Comparison of ENCODE assay signal across 2 cellular contexts in the genomic region with DNA sequence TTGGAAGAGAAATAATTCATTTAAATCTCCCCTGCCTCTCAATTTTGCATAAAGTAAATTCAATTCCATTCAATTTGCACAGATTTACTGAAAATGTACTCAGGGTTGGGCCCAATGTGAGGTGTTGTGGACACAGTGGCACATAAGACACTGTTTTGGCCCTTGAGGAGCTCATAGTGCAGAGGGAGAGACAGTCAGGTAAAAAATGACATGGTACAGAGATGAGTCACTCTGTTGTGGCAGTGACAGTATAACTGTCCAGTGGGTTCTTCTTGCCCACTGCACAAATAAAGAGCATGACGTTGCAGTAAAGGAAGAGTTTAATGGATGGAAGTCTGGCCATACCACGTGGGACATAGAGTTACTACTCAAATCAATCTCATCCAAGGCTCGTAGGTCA.
TF ChIP-seq lines count a peak whose summit lies in the region.

No MANE protein-coding gene starts in this region.

TF ChIP-seq in HepG2, 621 proteins besides CTCF, POLR2A, EP300 and RAD21 (continued from another document):
- TF ChIP-seq, protein P1, sequence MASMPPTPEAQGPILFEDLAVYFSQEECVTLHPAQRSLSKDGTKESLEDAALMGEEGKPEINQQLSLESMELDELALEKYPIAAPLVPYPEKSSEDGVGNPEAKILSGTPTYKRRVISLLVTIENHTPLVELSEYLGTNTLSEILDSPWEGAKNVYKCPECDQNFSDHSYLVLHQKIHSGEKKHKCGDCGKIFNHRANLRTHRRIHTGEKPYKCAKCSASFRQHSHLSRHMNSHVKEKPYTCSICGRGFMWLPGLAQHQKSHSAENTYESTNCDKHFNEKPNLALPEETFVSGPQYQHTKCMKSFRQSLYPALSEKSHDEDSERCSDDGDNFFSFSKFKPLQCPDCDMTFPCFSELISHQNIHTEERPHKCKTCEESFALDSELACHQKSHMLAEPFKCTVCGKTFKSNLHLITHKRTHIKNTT (CRISPR knock-in tag; IDR thresholded peaks at IDR 0.05): no peak
- TF ChIP-seq, protein P2, sequence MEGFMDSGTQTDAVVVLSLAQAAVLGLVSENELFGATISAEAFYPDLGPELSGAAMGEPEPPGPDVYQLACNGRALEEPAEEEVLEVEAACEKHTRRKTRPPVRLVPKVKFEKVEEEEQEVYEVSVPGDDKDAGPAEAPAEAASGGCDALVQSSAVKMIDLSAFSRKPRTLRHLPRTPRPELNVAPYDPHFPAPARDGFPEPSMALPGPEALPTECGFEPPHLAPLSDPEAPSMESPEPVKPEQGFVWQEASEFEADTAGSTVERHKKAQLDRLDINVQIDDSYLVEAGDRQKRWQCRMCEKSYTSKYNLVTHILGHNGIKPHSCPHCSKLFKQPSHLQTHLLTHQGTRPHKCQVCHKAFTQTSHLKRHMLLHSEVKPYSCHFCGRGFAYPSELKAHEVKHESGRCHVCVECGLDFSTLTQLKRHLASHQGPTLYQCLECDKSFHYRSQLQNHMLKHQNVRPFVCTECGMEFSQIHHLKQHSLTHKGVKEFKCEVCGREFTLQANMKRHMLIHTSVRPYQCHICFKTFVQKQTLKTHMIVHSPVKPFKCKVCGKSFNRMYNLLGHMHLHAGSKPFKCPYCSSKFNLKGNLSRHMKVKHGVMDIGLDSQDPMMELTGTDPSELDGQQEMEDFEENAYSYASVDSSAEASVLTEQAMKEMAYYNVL (CRISPR knock-in tag; IDR thresholded peaks at IDR 0.05; ENCODE audit: borderline replicate concordance): no peak
- TF ChIP-seq MBNL3 (CRISPR knock-in tag; conservative IDR thresholded peaks at IDR 0.05): no peak
- TF ChIP-seq, protein P3, sequence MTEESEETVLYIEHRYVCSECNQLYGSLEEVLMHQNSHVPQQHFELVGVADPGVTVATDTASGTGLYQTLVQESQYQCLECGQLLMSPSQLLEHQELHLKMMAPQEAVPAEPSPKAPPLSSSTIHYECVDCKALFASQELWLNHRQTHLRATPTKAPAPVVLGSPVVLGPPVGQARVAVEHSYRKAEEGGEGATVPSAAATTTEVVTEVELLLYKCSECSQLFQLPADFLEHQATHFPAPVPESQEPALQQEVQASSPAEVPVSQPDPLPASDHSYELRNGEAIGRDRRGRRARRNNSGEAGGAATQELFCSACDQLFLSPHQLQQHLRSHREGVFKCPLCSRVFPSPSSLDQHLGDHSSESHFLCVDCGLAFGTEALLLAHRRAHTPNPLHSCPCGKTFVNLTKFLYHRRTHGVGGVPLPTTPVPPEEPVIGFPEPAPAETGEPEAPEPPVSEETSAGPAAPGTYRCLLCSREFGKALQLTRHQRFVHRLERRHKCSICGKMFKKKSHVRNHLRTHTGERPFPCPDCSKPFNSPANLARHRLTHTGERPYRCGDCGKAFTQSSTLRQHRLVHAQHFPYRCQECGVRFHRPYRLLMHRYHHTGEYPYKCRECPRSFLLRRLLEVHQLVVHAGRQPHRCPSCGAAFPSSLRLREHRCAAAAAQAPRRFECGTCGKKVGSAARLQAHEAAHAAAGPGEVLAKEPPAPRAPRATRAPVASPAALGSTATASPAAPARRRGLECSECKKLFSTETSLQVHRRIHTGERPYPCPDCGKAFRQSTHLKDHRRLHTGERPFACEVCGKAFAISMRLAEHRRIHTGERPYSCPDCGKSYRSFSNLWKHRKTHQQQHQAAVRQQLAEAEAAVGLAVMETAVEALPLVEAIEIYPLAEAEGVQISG (CRISPR knock-in tag; IDR thresholded peaks at IDR 0.05): no peak
- no peak for TF ChIP-seq SMARCE1 (IDR thresholded peaks at IDR 0.05; ENCODE audit: borderline replicate concordance)
- TF ChIP-seq, protein P4, sequence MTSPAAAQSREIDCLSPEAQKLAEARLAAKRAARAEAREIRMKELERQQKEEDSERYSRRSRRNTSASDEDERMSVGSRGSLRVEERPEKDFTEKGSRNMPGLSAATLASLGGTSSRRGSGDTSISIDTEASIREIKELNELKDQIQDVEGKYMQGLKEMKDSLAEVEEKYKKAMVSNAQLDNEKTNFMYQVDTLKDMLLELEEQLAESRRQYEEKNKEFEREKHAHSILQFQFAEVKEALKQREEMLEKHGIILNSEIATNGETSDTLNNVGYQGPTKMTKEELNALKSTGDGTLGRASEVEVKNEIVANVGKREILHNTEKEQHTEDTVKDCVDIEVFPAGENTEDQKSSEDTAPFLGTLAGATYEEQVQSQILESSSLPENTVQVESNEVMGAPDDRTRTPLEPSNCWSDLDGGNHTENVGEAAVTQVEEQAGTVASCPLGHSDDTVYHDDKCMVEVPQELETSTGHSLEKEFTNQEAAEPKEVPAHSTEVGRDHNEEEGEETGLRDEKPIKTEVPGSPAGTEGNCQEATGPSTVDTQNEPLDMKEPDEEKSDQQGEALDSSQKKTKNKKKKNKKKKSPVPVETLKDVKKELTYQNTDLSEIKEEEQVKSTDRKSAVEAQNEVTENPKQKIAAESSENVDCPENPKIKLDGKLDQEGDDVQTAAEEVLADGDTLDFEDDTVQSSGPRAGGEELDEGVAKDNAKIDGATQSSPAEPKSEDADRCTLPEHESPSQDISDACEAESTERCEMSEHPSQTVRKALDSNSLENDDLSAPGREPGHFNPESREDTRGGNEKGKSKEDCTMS (CRISPR knock-in tag; conservative IDR thresholded peaks at IDR 0.05): no peak

TF ChIP-seq in GM12878, 131 proteins besides CTCF, POLR2A, EP300 and RAD21 (continued from another document):
- TF ChIP-seq, protein P5, sequence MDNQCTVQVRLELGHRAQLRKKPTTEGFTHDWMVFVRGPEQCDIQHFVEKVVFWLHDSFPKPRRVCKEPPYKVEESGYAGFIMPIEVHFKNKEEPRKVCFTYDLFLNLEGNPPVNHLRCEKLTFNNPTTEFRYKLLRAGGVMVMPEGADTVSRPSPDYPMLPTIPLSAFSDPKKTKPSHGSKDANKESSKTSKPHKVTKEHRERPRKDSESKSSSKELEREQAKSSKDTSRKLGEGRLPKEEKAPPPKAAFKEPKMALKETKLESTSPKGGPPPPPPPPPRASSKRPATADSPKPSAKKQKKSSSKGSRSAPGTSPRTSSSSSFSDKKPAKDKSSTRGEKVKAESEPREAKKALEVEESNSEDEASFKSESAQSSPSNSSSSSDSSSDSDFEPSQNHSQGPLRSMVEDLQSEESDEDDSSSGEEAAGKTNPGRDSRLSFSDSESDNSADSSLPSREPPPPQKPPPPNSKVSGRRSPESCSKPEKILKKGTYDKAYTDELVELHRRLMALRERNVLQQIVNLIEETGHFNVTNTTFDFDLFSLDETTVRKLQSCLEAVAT (IDR thresholded peaks at IDR 0.05): no peak
- TF ChIP-seq, protein P6, sequence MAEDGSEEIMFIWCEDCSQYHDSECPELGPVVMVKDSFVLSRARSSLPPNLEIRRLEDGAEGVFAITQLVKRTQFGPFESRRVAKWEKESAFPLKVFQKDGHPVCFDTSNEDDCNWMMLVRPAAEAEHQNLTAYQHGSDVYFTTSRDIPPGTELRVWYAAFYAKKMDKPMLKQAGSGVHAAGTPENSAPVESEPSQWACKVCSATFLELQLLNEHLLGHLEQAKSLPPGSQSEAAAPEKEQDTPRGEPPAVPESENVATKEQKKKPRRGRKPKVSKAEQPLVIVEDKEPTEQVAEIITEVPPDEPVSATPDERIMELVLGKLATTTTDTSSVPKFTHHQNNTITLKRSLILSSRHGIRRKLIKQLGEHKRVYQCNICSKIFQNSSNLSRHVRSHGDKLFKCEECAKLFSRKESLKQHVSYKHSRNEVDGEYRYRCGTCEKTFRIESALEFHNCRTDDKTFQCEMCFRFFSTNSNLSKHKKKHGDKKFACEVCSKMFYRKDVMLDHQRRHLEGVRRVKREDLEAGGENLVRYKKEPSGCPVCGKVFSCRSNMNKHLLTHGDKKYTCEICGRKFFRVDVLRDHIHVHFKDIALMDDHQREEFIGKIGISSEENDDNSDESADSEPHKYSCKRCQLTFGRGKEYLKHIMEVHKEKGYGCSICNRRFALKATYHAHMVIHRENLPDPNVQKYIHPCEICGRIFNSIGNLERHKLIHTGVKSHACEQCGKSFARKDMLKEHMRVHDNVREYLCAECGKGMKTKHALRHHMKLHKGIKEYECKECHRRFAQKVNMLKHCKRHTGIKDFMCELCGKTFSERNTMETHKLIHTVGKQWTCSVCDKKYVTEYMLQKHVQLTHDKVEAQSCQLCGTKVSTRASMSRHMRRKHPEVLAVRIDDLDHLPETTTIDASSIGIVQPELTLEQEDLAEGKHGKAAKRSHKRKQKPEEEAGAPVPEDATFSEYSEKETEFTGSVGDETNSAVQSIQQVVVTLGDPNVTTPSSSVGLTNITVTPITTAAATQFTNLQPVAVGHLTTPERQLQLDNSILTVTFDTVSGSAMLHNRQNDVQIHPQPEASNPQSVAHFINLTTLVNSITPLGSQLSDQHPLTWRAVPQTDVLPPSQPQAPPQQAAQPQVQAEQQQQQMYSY (CRISPR knock-in tag; IDR thresholded peaks at IDR 0.05): no peak
